20 cellular contexts compared by ENCODE assay signal in the genomic region with DNA sequence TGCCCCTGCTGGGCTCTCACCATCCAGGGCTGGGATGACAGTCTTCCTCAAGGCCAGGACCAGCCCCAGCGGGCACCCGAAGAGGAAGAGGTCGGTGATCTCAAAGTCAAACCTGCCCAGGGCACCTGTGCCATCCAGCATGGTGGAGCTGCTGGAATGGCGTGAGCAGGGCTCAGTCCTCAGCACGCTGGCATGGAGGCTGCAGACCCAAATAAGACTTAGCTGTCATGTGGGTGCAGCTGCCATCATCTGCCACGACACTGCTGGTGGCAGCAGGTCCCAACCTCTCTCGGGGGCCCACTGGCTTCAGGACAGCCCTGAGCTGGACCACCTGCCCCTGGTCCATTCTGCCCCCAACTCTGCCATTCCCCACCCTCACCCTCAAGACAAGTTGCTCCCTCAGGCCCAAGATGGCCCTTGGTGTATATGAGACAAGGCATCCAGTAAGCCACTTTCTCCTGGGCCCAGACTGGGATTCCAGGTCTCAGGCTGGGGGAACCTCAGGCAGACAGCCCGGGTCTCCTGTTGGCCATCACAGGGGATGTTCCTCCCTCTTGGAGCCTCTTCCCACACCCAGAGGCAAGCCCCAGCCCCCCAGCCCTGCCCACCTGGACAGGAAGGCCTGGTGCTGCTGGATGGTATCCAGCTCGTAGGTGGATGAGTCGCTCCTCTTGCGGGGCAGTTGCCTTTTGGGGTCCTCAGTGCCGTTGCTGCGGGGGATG.
"Had no signal": no experiment of that assay in that cellular context is flagged by ENCODE, and none has a peak within 500 bp of the region (broad histone marks: within the 10 kb centered on the region; RNA-seq: fewer than 3 reads in every experiment).

No MANE protein-coding gene starts in this region.

- H3K4me3 ChIP-seq: adrenal gland had no signal

- H3K27me3 ChIP-seq: adrenal gland had no signal

- FAIRE-seq: RCC 7860 had no signal

- H3K9me3 ChIP-seq: adrenal gland had no signal

- DNase-seq: activated CD4-positive, alpha-beta T cell treated with anti-CD3 and anti-CD28 coated beads, Interleukin-2, amount 10 ng/mL, durations not matched to agents 24 days and 14 days; activated CD4-positive, alpha-beta T cell treated with anti-CD3 and anti-CD28 coated beads, Interleukin-2, amount 50 U/mL, for 48 hours; activated CD4-positive, CD25-positive, alpha-beta regulatory T cell treated with anti-CD3 and anti-CD28 coated beads, Interleukin-2, amount 50 U/mL, for 72 hours; activated CD8-positive, alpha-beta memory T cell treated with anti-CD3 and anti-CD28 coated beads, Interleukin-2, amount 10 ng/mL, durations not matched to agents 7 days and 5 days; activated effector memory CD4-positive, alpha-beta T cell treated with anti-CD3 and anti-CD28 coated beads, Interleukin-2, amount 50 U/mL, for 16 hours; activated naive CD4-positive, alpha-beta T cell treated with Interleukin-2 at 50 U/mL for 16 hours; activated T-cell treated with anti-CD3 and anti-CD28 coated beads, Interleukin-2, amount 50 U/mL, for 4 hours; KBM-7; NCI-H1048; NCI-H146; NCI-H187 treated with DMSO at 0.1 percent for 48 hours; NCI-H2081 treated with DMSO at 0.1 percent for 48 hours; NCI-H446; NCI-H524; SIG-M5; T-helper 9 cell had no signal

- ATAC-seq: activated CD8-positive, alpha-beta memory T cell treated with anti-CD3 and anti-CD28 coated beads, Interleukin-2, amount 10 ng/mL, durations not matched to agents 7 days and 5 days; activated T-cell treated with anti-CD3 and anti-CD28 coated beads, Interleukin-2, amount 50 U/mL, for 4 hours; T-helper 17 cell; WTC11 had no signal

- H3K4me1 ChIP-seq: adrenal gland had no signal

- H3K27ac ChIP-seq: adrenal gland had no signal
